10 cellular contexts compared by ENCODE assay signal in the genomic region with DNA sequence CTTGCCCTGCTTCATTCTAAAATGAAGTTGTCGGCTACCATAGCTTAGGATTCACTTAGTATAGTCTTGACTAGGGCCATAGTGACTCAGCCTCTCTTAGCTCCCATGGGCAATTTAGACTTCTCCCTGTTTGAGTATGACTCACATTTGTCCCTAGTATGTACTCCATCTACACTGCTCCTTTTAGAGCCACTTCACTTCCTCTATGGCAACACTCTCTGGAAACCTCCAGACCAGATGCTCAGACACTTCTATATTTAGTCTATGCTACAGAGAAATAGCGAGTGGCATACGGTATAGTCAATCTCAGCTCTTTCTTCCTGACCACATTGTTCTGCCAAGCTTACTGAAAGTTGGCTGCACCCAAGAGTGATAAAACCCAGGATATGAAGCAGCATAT. TPM values are rescaled to one million over a fixed set of nuclear protein-coding genes. Genes with fewer than 3 reads are reported as not detected.
DNase-seq lines count a peak whose midpoint lies in the region; ATAC-seq and TF ChIP-seq lines count a peak whose summit lies in the region.
"Had no signal": no experiment of that assay in that cellular context is flagged by ENCODE, and none has a peak within 500 bp of the region (broad histone marks: within the 10 kb centered on the region; RNA-seq: fewer than 3 reads in every experiment).

No MANE protein-coding gene starts in this region.

- no peak overlapping the region for H3K4me3 Mint-ChIP-seq in activated CD4-positive, alpha-beta memory T cell treated with anti-CD3 and anti-CD28 coated beads for 36 hours

- H3K27ac ChIP-seq in PC-3 (ENCODE audit: low read length) (peak overlapping the region; percentile 22), epithelial cell of prostate (no peak overlapping the region)

- peaks cover 28% of the 10 kb centered on the region for H3K27me3 Mint-ChIP-seq in activated CD4-positive, alpha-beta memory T cell treated with anti-CD3 and anti-CD28 coated beads for 36 hours

- peaks cover 18% of the 10 kb centered on the region for H3K4me1 ChIP-seq in PC-3 (ENCODE audit: insufficient read depth, low read length)

- peak overlapping the region; percentile 59 for H2AFZ ChIP-seq in PC-3 (ENCODE audit: low read length)

- POLR2A ChIA-PET in PC-3 (lab: Charles Lee; ENCODE audit: unreplicated experiment), result no interaction called here
- POLR2A ChIA-PET in activated CD4-positive, alpha-beta memory T cell treated with anti-CD3 and anti-CD28 coated beads for 36 hours (lab: Charles Lee), result no interaction called here

- DNase-seq in ELR (ENCODE audit: low read depth) (peak; percentile 87), PC-3 (peak; percentile 69), epithelial cell of prostate (ENCODE audit: low read depth, low spot score) (peak; percentile 46), occipital lobe (lab: John Stamatoyannopoulos, UW) (peak; percentile 46), NCI-H1417 treated with DMSO at 0.1 percent for 48 hours (lab: John Stamatoyannopoulos, UW) (no peak), NCI-H2029 (lab: John Stamatoyannopoulos, UW) (no peak)
- no peak for DNase-seq in activated CD4-positive, alpha-beta memory T cell treated with anti-CD3 and anti-CD28 coated beads for 36 hours
- DNase-seq in activated effector memory CD4-positive, alpha-beta T cell treated with anti-CD3 and anti-CD28 coated beads, Interleukin-2, amount 50 U/mL, for 16 hours, result no peak
- DNase-seq: activated gamma-delta T cell, kidney had no signal

- no peaks in the 10 kb centered on the region for H3K9me3 Mint-ChIP-seq in activated CD4-positive, alpha-beta memory T cell treated with anti-CD3 and anti-CD28 coated beads for 36 hours

- intact Hi-C loops in PC-3 (cut with micrococcal nuclease), result no loop called here
- intact Hi-C loops in activated CD4-positive, alpha-beta memory T cell treated with anti-CD3 and anti-CD28 coated beads for 36 hours (cut with micrococcal nuclease), result loop anchor here (10.0 kb wide), 1 partner anchor 469 kb away; no protein-coding TSS in a partner anchor

- H4K20me1 ChIP-seq in PC-3 (ENCODE audit: low read length), result no peaks in the 10 kb centered on the region

- BruUV-seq in PC-3 (replicated peaks; lab: Mats Ljungman, UMichigan), result no TSS peak

- H3K79me2 ChIP-seq in PC-3 (ENCODE audit: low read length), result no peaks in the 10 kb centered on the region

- no peaks in the 10 kb centered on the region for H3K36me3 ChIP-seq in PC-3 (ENCODE audit: low read depth, low read length)

- H3K4me3 ChIP-seq in PC-3 (ENCODE audit: low read length), result 0 out of 2 replicates have a peak overlapping the region, but pooled peaks have one; percentile 18

- CTCF ChIA-PET in PC-3 (lab: Charles Lee), result no interaction called here
- CTCF ChIA-PET in activated CD4-positive, alpha-beta memory T cell treated with anti-CD3 and anti-CD28 coated beads for 36 hours (lab: Charles Lee), result interaction anchor here (1.2 to 1.7 kb wide), 2 partner anchors 9 to 32 kb away, joined by 5 to 6 read pairs; no protein-coding TSS in a partner anchor

- no peak overlapping the region for H3K9ac ChIP-seq in PC-3 (ENCODE audit: low read length)

- ATAC-seq in PC-3, result peak; percentile 91

- H3K9me2 ChIP-seq in PC-3 (replicated peaks; ENCODE audit: low read length), result no peaks in the 10 kb centered on the region

- H3K27me3 ChIP-seq in PC-3 (ENCODE audit: low read length), result no peaks in the 10 kb centered on the region

- H3K27ac Mint-ChIP-seq in activated CD4-positive, alpha-beta memory T cell treated with anti-CD3 and anti-CD28 coated beads for 36 hours, result no peak overlapping the region

- peaks cover 2% of the 10 kb centered on the region for H3K4me1 Mint-ChIP-seq in activated CD4-positive, alpha-beta memory T cell treated with anti-CD3 and anti-CD28 coated beads for 36 hours (ENCODE audit: low read depth)

- H3K9me3 ChIP-seq in PC-3 (ENCODE audit: low read length), result no peaks in the 10 kb centered on the region

- no peaks in the 10 kb centered on the region for H3F3A ChIP-seq in PC-3 (ENCODE audit: low read length, unreplicated experiment)

- TF ChIP-seq CTCF in PC-3 (conservative IDR thresholded peaks at IDR 0.05; ENCODE audit: low read depth, low read length), result no peak

- no peaks in the 10 kb centered on the region for H3K36me3 Mint-ChIP-seq in activated CD4-positive, alpha-beta memory T cell treated with anti-CD3 and anti-CD28 coated beads for 36 hours

- peak overlapping the region; percentile 39; the same call in 1 of the 2 replicates for H3K4me2 ChIP-seq in PC-3 (ENCODE audit: low read length)

RNA-seq across cellular contexts. Expression of a gene that starts 11.2 kb away (rescaled TPM):
- total RNA-seq in PC-3 (2014; rRNA removed), result not detected in 2 replicates
- total RNA-seq in occipital lobe, result 0.16 TPM
- total RNA-seq in activated CD4-positive, alpha-beta memory T cell treated with anti-CD3 and anti-CD28 coated beads for 36 hours, result not detected
- total RNA-seq: kidney had no signal

RNA-seq across cellular contexts. Expression of a gene that starts 44.6 kb away (rescaled TPM):
- total RNA-seq in PC-3 (2014; rRNA removed) (not detected in 2 replicates), occipital lobe (not detected)
- total RNA-seq in activated CD4-positive, alpha-beta memory T cell treated with anti-CD3 and anti-CD28 coated beads for 36 hours, result not detected
- total RNA-seq: kidney had no signal

Comparison
In these comparisons a context has a peak if more than half of its experiments do, and no peak if none do; other contexts are left out.
1. DNase-seq: peak in ELR (single experiment), PC-3 (single experiment), epithelial cell of prostate (single experiment) and occipital lobe (single experiment); none in activated CD4-positive, alpha-beta memory T cell treated with anti-CD3 and anti-CD28 coated beads for 36 hours (single experiment), activated effector memory CD4-positive, alpha-beta T cell treated with anti-CD3 and anti-CD28 coated beads, Interleukin-2, amount 50 U/mL, for 16 hours (single experiment), NCI-H1417 treated with DMSO at 0.1 percent for 48 hours (single experiment) and NCI-H2029 (single experiment).